Comparison of ENCODE assay signal across 2 cellular contexts in genomic region chr7:144787127-144787526, GRCh38.
TF ChIP-seq lines count a peak whose summit lies in the region.

No MANE protein-coding gene starts in this region.

TF ChIP-seq in SK-N-SH, 30 proteins besides CTCF, POLR2A, EP300 and RAD21 (continued from another document):
- TF ChIP-seq CHD2 (IDR thresholded peaks at IDR 0.05; ENCODE audit: low read length, partially characterized antibody) = no peak
- no peak for TF ChIP-seq RCOR1 (IDR thresholded peaks at IDR 0.05; ENCODE audit: low read length)
- TF ChIP-seq TCF12 (IDR thresholded peaks at IDR 0.05) = no peak
- no peak for TF ChIP-seq USF2 (IDR thresholded peaks at IDR 0.05; ENCODE audit: borderline replicate concordance, low read depth, low read length)
- no peak for TF ChIP-seq POLR2AphosphoS5 (IDR thresholded peaks at IDR 0.05; ENCODE audit: low read depth, low read length)
- TF ChIP-seq ZBTB33 (IDR thresholded peaks at IDR 0.05; ENCODE audit: borderline replicate concordance, low read depth) = no peak
- TF ChIP-seq EZH2phosphoT487 (IDR thresholded peaks at IDR 0.05; ENCODE audit: borderline replicate concordance, low read depth) = no peak
- no peak for TF ChIP-seq NRF1 (IDR thresholded peaks at IDR 0.05; ENCODE audit: low read depth, low read length)
- TF ChIP-seq MEF2A (IDR thresholded peaks at IDR 0.05; ENCODE audit: borderline replicate concordance, low read depth) = no peak
- TF ChIP-seq TAF1 (IDR thresholded peaks at IDR 0.05; ENCODE audit: borderline replicate concordance, low read depth, low read length) = no peak
- no peak for TF ChIP-seq REST (IDR thresholded peaks at IDR 0.05; ENCODE audit: low read depth, low read length)
- TF ChIP-seq RFX5 (IDR thresholded peaks at IDR 0.05; ENCODE audit: low read length) = no peak
- no peak for TF ChIP-seq FOSL2 (IDR thresholded peaks at IDR 0.05; ENCODE audit: borderline replicate concordance, low read depth)

TF ChIP-seq in endothelial cell of umbilical vein, 7 proteins besides CTCF, POLR2A, EP300 and RAD21 (continued from another document):
- no peak for TF ChIP-seq FOS (IDR thresholded peaks at IDR 0.05; ENCODE audit: borderline replicate concordance, insufficient read depth, low read length)
- no peak for TF ChIP-seq POLR2AphosphoS5 (IDR thresholded peaks at IDR 0.05; ENCODE audit: insufficient read depth, low read depth, low read length)
- no peak for TF ChIP-seq MYC (IDR thresholded peaks at IDR 0.05; ENCODE audit: low read depth, low read length)
